In the genomic region with DNA sequence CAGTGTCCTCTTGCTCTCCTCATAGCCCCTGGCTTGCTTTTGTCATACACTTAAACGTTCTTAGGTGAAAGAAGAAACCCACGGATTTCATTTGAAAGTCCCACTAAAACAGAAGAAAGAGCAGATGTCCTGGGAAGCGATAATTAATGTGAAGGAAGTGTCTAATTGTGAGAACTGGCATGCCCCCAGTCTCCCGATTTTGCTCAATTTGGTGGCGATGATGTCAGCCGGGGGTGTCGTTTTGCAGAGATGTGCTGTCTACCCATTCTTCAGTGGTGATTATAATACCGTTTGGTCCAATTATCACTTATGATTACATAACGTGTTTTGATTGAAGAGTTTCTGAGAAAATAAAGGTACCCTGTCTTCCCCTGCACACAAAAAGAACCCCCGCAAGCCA, we compare ENCODE assay signal across 20 cellular contexts.
DNase-seq lines count a peak whose midpoint lies in the region; ATAC-seq and TF ChIP-seq lines count a peak whose summit lies in the region.
"Had no signal": no experiment of that assay in that cellular context is flagged by ENCODE, and none has a peak within 500 bp of the region (broad histone marks: within the 10 kb centered on the region; RNA-seq: fewer than 3 reads in every experiment).

No MANE protein-coding gene starts in this region.

- H4K20me1 ChIP-seq in mammary epithelial cell (ENCODE audit: insufficient read depth, low read length) = no peaks in the 10 kb centered on the region
- H4K20me1 ChIP-seq: BLaER1 treated with 17β-estradiol and CSF1 and Interleukin-3, amounts not matched to agents 10 nM and 100 nM had no signal

- DNase-seq in Ammon's horn (ENCODE audit: low spot score) (peak; percentile 71), mammary epithelial cell (no peak), putamen (ENCODE audit: low spot score) (peak; percentile 79), HCEC 1CT (no peak), NCI-H1930 (lab: John Stamatoyannopoulos, UW) (no peak)
- DNase-seq: 8988T; CD8-positive, alpha-beta memory T cell; DMS79 treated with DMSO at 0.1 percent for 48 hours; GOT3; KG1; NCI-H1048; NCI-H146; NCI-H2107; NCI-H2227 treated with DMSO at 0.1 percent for 48 hours; NCI-H526; SHP77 had no signal

- peaks cover 13% of the 10 kb centered on the region for H3K4me1 ChIP-seq in mammary epithelial cell (ENCODE audit: insufficient read depth, low read length)

- H2AFZ ChIP-seq in mammary epithelial cell (ENCODE audit: low read depth, low read length) = peak overlapping the region; percentile 50

- CTCF ChIA-PET in mammary epithelial cell (lab: Charles Lee; ENCODE audit: low non-redundant PET) = no interaction called here

- no peak overlapping the region for H3K4me2 ChIP-seq in mammary epithelial cell (ENCODE audit: insufficient read depth, low read depth, low read length)
- H3K4me2 ChIP-seq: BLaER1 treated with 17β-estradiol and CSF1 and Interleukin-3, amounts not matched to agents 10 nM and 100 nM had no signal

- H3K9me3 ChIP-seq in mammary epithelial cell (replicated peaks; ENCODE audit: insufficient read depth, low read length) = no peaks in the 10 kb centered on the region
- H3K9me3 ChIP-seq: BLaER1 treated with 17β-estradiol and CSF1 and Interleukin-3, amounts not matched to agents 10 nM and 100 nM had no signal

- dilution Hi-C loops in mammary epithelial cell (cut with HindIII; ENCODE audit: low sequenced_read_pairs) = loop anchor here (10.0 kb wide), 1 partner anchor 148 kb away; no protein-coding TSS in a partner anchor

- no peak overlapping the region for H3K4me3 ChIP-seq in mammary epithelial cell (replicated peaks in 1 of 3; ENCODE audit: insufficient read depth in 1 of 3, low read depth in 2 of 3, low read length in 3 of 3)
- H3K4me3 ChIP-seq: BLaER1 treated with 17β-estradiol and CSF1 and Interleukin-3, amounts not matched to agents 10 nM and 100 nM had no signal

- no peaks in the 10 kb centered on the region for H3K36me3 ChIP-seq in mammary epithelial cell (ENCODE audit: insufficient read depth, low read length)
- H3K36me3 ChIP-seq: BLaER1 treated with 17β-estradiol and CSF1 and Interleukin-3, amounts not matched to agents 10 nM and 100 nM had no signal

- TF ChIP-seq CTCF in mammary epithelial cell (conservative IDR thresholded peaks at IDR 0.05 in 1 of 2, IDR thresholded peaks at IDR 0.05 in 1 of 2; ENCODE audit: extremely low read depth in 1 of 2, insufficient read depth in 1 of 2, low read depth in 1 of 2, low read length in 2 of 2) = no peak

- H3K27ac ChIP-seq in mammary epithelial cell (ENCODE audit: insufficient read depth, low read depth, low read length) (no peak overlapping the region), layer of hippocampus (ENCODE audit: low read depth, low read length) (peak overlapping the region; percentile 30)
- H3K27ac ChIP-seq: BLaER1 treated with 17β-estradiol and CSF1 and Interleukin-3, amounts not matched to agents 10 nM and 100 nM had no signal

- in situ Hi-C loops in mammary epithelial cell (cut with MboI; ENCODE audit: low sequenced_read_pairs in 2 of 2) = no loop called here

- WGBS in mammary epithelial cell (ENCODE audit: low coverage, missing lambda C conversion rate) = 19% methylated on average over 10 of the region's 10 CpGs

- H3K79me2 ChIP-seq in mammary epithelial cell (ENCODE audit: insufficient read depth, low read length) = no peaks in the 10 kb centered on the region

- intact Hi-C loops in mammary epithelial cell (cut with micrococcal nuclease) = no loop called here

- ATAC-seq in GM21390 (IDR thresholded peaks at IDR 0.05; ENCODE audit: unreplicated experiment) = no peak
- ATAC-seq in GM18909 (IDR thresholded peaks at IDR 0.05; ENCODE audit: poor library complexity, unreplicated experiment) = no peak

- no TSS peak for BruUV-seq in mammary epithelial cell (replicated peaks; lab: Mats Ljungman, UMichigan)

- H3K27me3 ChIP-seq in mammary epithelial cell (ENCODE audit: insufficient read depth, low read length) = no peaks in the 10 kb centered on the region
- H3K27me3 ChIP-seq in layer of hippocampus (ENCODE audit: control insufficient read depth, insufficient read depth, low read length) = no peaks in the 10 kb centered on the region
- H3K27me3 ChIP-seq: BLaER1 treated with 17β-estradiol and CSF1 and Interleukin-3, amounts not matched to agents 10 nM and 100 nM had no signal

- no peak overlapping the region for H3K9ac ChIP-seq in mammary epithelial cell (ENCODE audit: insufficient read depth, low read length)
- H3K9ac ChIP-seq: BLaER1 treated with 17β-estradiol and CSF1 and Interleukin-3, amounts not matched to agents 10 nM and 100 nM had no signal

Comparison
In these comparisons a context has a peak if more than half of its experiments do, and no peak if none do; other contexts are left out.
1. DNase-seq: peak in Ammon's horn (single experiment) and putamen (single experiment); none in mammary epithelial cell (single experiment), HCEC 1CT (single experiment) and NCI-H1930 (0 of 2).